In genomic region chr1:59814901-59815825, GRCh38 we compare ENCODE assay signal across 8 cellular contexts. TPM values are rescaled to one million over a fixed set of nuclear protein-coding genes. Genes with fewer than 3 reads are reported as not detected.
DNase-seq lines count a peak whose midpoint lies in the region; ATAC-seq, FAIRE-seq and TF ChIP-seq lines count a peak whose summit lies in the region.

Gene HOOK1, plus strand, starts transcription at chr1:59814949. Its CDS starts 169 bp downstream, at chr1:59815118.

- POLR2A ChIA-PET in A549 (lab: Yijun Ruan, JAX), result no interaction called here

- H3K9ac ChIP-seq in skeletal muscle satellite cell (ENCODE audit: low read depth, low read length), result no peak within 1 kb of the TSS

- H3K27me3 ChIP-seq in skeletal muscle satellite cell (ENCODE audit: control insufficient read depth, insufficient read depth, low read length), result peaks cover 46% of the 10 kb centered on the region

- H3K9me3 ChIP-seq in A549 (no peaks in the 10 kb centered on the region), skeletal muscle satellite cell (replicated peaks; ENCODE audit: low read length) (no peaks in the 10 kb centered on the region)

- CTCF ChIA-PET in A549 (lab: Yijun Ruan, JAX), result no interaction called here

- TF ChIP-seq EP300 in A549 (IDR thresholded peaks at IDR 0.05), result no peak

- H3K4me3 ChIP-seq in A549 (peak within 1 kb of the TSS; percentile 54), skeletal muscle satellite cell (ENCODE audit: low read length) (peak within 1 kb of the TSS; percentile 47)

- H3K27ac ChIP-seq in A549, result peak within 1 kb of the TSS; percentile 27 to 62; a peak in 2 of 6 replicates

- H3K4me2 ChIP-seq in A549 (peak within 1 kb of the TSS; percentile 83), skeletal muscle satellite cell (ENCODE audit: low read length) (peak within 1 kb of the TSS; percentile 64)

- ATAC-seq in A549 (peak; percentile 62 to 77), GM18907 (IDR thresholded peaks at IDR 0.05; ENCODE audit: unreplicated experiment) (peak; percentile 35), HG03442 (IDR thresholded peaks at IDR 0.05; ENCODE audit: unreplicated experiment) (peak; percentile 26)

- WGBS in A549 (ENCODE audit: missing lambda C conversion rate), result 27% methylated on average over 31 of the region's 71 CpGs

- no peaks in the 10 kb centered on the region for H3K36me3 Mint-ChIP-seq in activated T-helper 1 cell treated with anti-CD3 and anti-CD28 coated beads, Interleukin-12 subunit alpha, Interleukin-12 subunit beta, Interleukin-2, Interleukin-4 antibody, amounts not matched to agents 30 ng/mL and 10 ng/mL and 1 ng/mL, durations not matched to agents 14 hours and 24 hours and 36 hours (ENCODE audit: low read depth)

- peak in 1 of 2 experiments; percentile 1 for DNase-seq in A549 (ENCODE audit: low read depth in 1 of 2, low spot score in 1 of 2)
- peak; percentile 2 for DNase-seq in activated T-helper 1 cell treated with anti-CD3 and anti-CD28 coated beads, Interleukin-12 subunit alpha, Interleukin-12 subunit beta, Interleukin-2, Interleukin-4 antibody, amounts not matched to agents 30 ng/mL and 10 ng/mL and 1 ng/mL, durations not matched to agents 14 hours and 24 hours and 36 hours (ENCODE audit: low spot score)
- peak; percentile 25 for DNase-seq in iPS DF 19.7 (ENCODE audit: low read depth, low spot score)
- no peak for DNase-seq in stimulated activated naive CD4-positive, alpha-beta T cell treated with Interleukin-2 at 50 U/mL for 16 hours (lab: John Stamatoyannopoulos, UW)
- no peak for DNase-seq in CD1c-positive myeloid dendritic cell (ENCODE audit: extremely low spot score)

- H3K27ac Mint-ChIP-seq in activated T-helper 1 cell treated with anti-CD3 and anti-CD28 coated beads, Interleukin-12 subunit alpha, Interleukin-12 subunit beta, Interleukin-2, Interleukin-4 antibody, amounts not matched to agents 30 ng/mL and 10 ng/mL and 1 ng/mL, durations not matched to agents 14 hours and 24 hours and 36 hours, result peak within 1 kb of the TSS; percentile 76

- peak within 1 kb of the TSS; percentile 81 for H3K4me3 Mint-ChIP-seq in activated T-helper 1 cell treated with anti-CD3 and anti-CD28 coated beads, Interleukin-12 subunit alpha, Interleukin-12 subunit beta, Interleukin-2, Interleukin-4 antibody, amounts not matched to agents 30 ng/mL and 10 ng/mL and 1 ng/mL, durations not matched to agents 14 hours and 24 hours and 36 hours

- no peak for FAIRE-seq in A549 (lab: Jason Lieb, UNC)

- no peak for TF ChIP-seq RAD21 in A549 (conservative IDR thresholded peaks at IDR 0.05 in 1 of 2, IDR thresholded peaks at IDR 0.05 in 1 of 2)

- no peaks in the 10 kb centered on the region for H3K9me3 Mint-ChIP-seq in activated T-helper 1 cell treated with anti-CD3 and anti-CD28 coated beads, Interleukin-12 subunit alpha, Interleukin-12 subunit beta, Interleukin-2, Interleukin-4 antibody, amounts not matched to agents 30 ng/mL and 10 ng/mL and 1 ng/mL, durations not matched to agents 14 hours and 24 hours and 36 hours

- no peak for TF ChIP-seq CTCF in A549 (IDR thresholded peaks at IDR 0.05)

- peaks cover 5% of the 10 kb centered on the region; the same call in 1 of the 3 replicates for H3K4me1 ChIP-seq in A549
- no peaks in the 10 kb centered on the region for H3K4me1 ChIP-seq in skeletal muscle satellite cell (ENCODE audit: control insufficient read depth, insufficient read depth, low read length)

- H3K27me3 Mint-ChIP-seq in activated T-helper 1 cell treated with anti-CD3 and anti-CD28 coated beads, Interleukin-12 subunit alpha, Interleukin-12 subunit beta, Interleukin-2, Interleukin-4 antibody, amounts not matched to agents 30 ng/mL and 10 ng/mL and 1 ng/mL, durations not matched to agents 14 hours and 24 hours and 36 hours (ENCODE audit: insufficient read depth), result peaks cover 22% of the 10 kb centered on the region

- intact Hi-C loops in activated T-helper 1 cell treated with anti-CD3 and anti-CD28 coated beads, Interleukin-12 subunit alpha, Interleukin-12 subunit beta, Interleukin-2, Interleukin-4 antibody, amounts not matched to agents 30 ng/mL and 10 ng/mL and 1 ng/mL, durations not matched to agents 14 hours and 24 hours and 36 hours (cut with micrococcal nuclease), result loop anchor here (5.0 to 10.0 kb wide), 2 partner anchors 1910 to 1967 kb away; partner anchors contain the start of gene TM2D1

- no peaks in the 10 kb centered on the region for H3K36me3 ChIP-seq in skeletal muscle satellite cell (ENCODE audit: insufficient read depth, low read length)

- peaks cover 4% of the 10 kb centered on the region for H3K4me1 Mint-ChIP-seq in activated T-helper 1 cell treated with anti-CD3 and anti-CD28 coated beads, Interleukin-12 subunit alpha, Interleukin-12 subunit beta, Interleukin-2, Interleukin-4 antibody, amounts not matched to agents 30 ng/mL and 10 ng/mL and 1 ng/mL, durations not matched to agents 14 hours and 24 hours and 36 hours (ENCODE audit: low read depth)

- no peak for TF ChIP-seq POLR2A in A549 (IDR thresholded peaks at IDR 0.05; ENCODE audit: low read length)

TF ChIP-seq in A549, 52 proteins besides CTCF, POLR2A, EP300 and RAD21:
- TF ChIP-seq FOSB (CRISPR knock-in tag; IDR thresholded peaks at IDR 0.05) (no peak), ZFP36 (IDR thresholded peaks at IDR 0.05; ENCODE audit: borderline replicate concordance, partially characterized antibody) (no peak)

RNA-seq across cellular contexts. Expression of gene HOOK1, which starts in this region (rescaled TPM):
- 0.71 and 1.3 TPM in 2 replicates for polyA plus RNA-seq in A549 (2011; rRNA removed)
- polyA plus RNA-seq in A549 (2012; cell fraction: cytosol; rRNA removed), result 0.04 and 0.08 TPM in 2 replicates
- 0.11 and 0.13 TPM in 2 replicates for polyA plus RNA-seq in A549 (2012; cell fraction: nucleus; rRNA removed)
- 0.45 to 0.47 TPM (median 0.46 TPM) in 3 replicates for polyA plus RNA-seq in A549 (2017; fragmentation: RNase III; extraction: RNeasy Plus Mini Kit Qiagen cat#74134 plus additional on column Dnase treatment)
- polyA minus RNA-seq in A549 (2011; rRNA and poly(A)+ RNA removed), result 0.29 and 0.78 TPM in 2 replicates
- 1.8 and 2.4 TPM in 2 replicates for total RNA-seq in activated T-helper 1 cell treated with anti-CD3 and anti-CD28 coated beads, Interleukin-12 subunit alpha, Interleukin-12 subunit beta, Interleukin-2, Interleukin-4 antibody, amounts not matched to agents 30 ng/mL and 10 ng/mL and 1 ng/mL, durations not matched to agents 14 hours and 24 hours and 36 hours
- total RNA-seq in skeletal muscle satellite cell (2012; rRNA removed), result not detected in 2 replicates

Comparison
In these comparisons a context has a peak if more than half of its experiments do, and no peak if none do; other contexts are left out.
1. DNase-seq: peak in activated T-helper 1 cell treated with anti-CD3 and anti-CD28 coated beads, Interleukin-12 subunit alpha, Interleukin-12 subunit beta, Interleukin-2, Interleukin-4 antibody, amounts not matched to agents 30 ng/mL and 10 ng/mL and 1 ng/mL, durations not matched to agents 14 hours and 24 hours and 36 hours (single experiment) and iPS DF 19.7 (single experiment); none in stimulated activated naive CD4-positive, alpha-beta T cell treated with Interleukin-2 at 50 U/mL for 16 hours (single experiment) and CD1c-positive myeloid dendritic cell (single experiment).
2. Peak in every context shown above with its lines, with median percentiles within 50 percentile points of each other: ATAC-seq.